ENCODE assay signal across 1 cellular context in the genomic region with DNA sequence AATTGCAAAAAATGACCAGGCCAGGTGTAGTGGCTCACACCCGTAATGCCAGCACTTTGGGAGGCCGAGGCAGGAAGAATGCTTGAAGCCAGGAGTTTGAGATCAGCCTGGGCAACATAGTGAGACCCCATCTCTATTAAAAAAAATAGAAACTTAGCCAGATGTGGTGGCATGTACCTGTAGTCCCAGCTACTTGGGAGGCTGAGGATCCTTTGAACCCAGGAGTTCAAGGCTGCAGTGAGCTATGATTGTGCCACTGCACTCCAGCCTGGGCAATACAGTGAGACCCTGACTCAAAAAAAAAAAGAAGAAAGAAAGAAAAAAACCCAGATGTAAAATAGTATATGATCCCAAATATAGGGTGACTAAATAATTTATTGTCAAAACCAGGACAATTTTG. TPM values are rescaled to one million over a fixed set of nuclear protein-coding genes. Genes with fewer than 3 reads are reported as not detected.
"Had no signal": no experiment of that assay in that cellular context is flagged by ENCODE, and none has a peak within 500 bp of the region (broad histone marks: within the 10 kb centered on the region; RNA-seq: fewer than 3 reads in every experiment).

No MANE protein-coding gene starts in this region.

RNA-seq across cellular contexts. Expression of a gene that starts 51.6 kb away (rescaled TPM):
- total RNA-seq: HT-29 had no signal
